13 cellular contexts compared by ENCODE assay signal in the genomic region with DNA sequence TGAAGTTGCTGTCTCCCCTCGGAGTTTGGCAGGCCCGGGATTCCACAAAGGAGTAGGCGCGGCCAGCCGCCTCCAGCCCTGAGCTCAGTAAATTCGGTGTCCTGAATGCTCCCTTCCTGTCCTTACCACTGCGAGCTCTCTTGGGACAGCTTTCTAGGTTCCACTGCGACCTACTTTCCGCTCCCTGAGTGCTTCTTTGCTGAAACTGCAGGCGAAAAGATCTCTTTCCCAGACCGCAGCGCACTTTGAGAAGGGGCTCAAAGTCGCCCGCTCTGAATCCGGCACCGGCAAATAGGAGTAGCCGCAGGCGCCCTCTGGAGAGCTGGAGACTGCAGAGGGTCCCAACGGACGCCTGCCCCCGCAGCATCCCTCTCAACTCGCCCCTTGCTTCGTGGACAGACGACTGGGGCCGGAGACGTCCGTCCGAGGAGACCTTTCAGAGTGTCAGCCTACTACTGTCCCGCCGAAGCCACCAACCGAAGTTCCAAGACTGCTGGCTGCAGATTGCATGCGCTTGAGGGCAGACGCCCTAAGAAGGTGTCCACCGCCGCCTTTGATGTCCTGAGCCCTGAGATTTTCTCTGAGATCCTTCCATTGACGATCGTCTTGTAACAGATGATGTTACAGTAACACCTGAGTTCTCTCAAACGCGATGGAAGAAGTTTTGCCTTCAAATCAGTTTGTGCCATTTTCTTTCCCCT.
DNase-seq lines count a peak whose midpoint lies in the region; ATAC-seq and TF ChIP-seq lines count a peak whose summit lies in the region.
"Had no signal": no experiment of that assay in that cellular context is flagged by ENCODE, and none has a peak within 500 bp of the region (broad histone marks: within the 10 kb centered on the region; RNA-seq: fewer than 3 reads in every experiment).

No MANE protein-coding gene starts in this region.

- peaks cover 38% of the 10 kb centered on the region for H3K27me3 Mint-ChIP-seq in type B pancreatic cell
- no peaks in the 10 kb centered on the region for H3K27me3 Mint-ChIP-seq in osteocyte (ENCODE audit: unreplicated experiment)
- H3K27me3 Mint-ChIP-seq: activated naive CD8-positive, alpha-beta T cell treated with anti-CD3 and anti-CD28 coated beads for 36 hours had no signal

- H2AK5ac ChIP-seq in mesenchymal stem cell (ENCODE audit: low read length, severe bottlenecking) = peak overlapping the region; percentile 79

- ATAC-seq in heart left ventricle (peak in 3 of 4 donors; percentile 53 to 81 (median 60)), HG03457 (IDR thresholded peaks at IDR 0.05; ENCODE audit: unreplicated experiment) (no peak)
- ATAC-seq: activated CD8-positive, alpha-beta T cell treated with anti-CD3 and anti-CD28 coated beads, Interleukin-2, amount 10 ng/mL, durations not matched to agents 7 days and 5 days had no signal

- peak overlapping the region in 1 of 2 experiments; percentile 72 for H2BK12ac ChIP-seq in mesenchymal stem cell (ENCODE audit: low read length in 2 of 2)

- H3K4me3 ChIP-seq in heart left ventricle = peak overlapping the region in 9 of 12 donors; percentile 11 to 45 (median 36)
- peak overlapping the region in 1 of 2 donors; percentile 33 for H3K4me3 ChIP-seq in right atrium auricular region
- H3K4me3 ChIP-seq in mesenchymal stem cell (ENCODE audit: insufficient read depth in 1 of 2, low read depth in 1 of 2, low read length in 2 of 2) = peak overlapping the region in 1 of 2 experiments; percentile 70
- H3K4me3 ChIP-seq: lung had no signal

- DNase-seq in heart left ventricle (peak in 3 of 5 donors; percentile 20 to 35 (median 23)), right atrium auricular region (ENCODE audit: low spot score) (no peak), erythroblast (lab: John Stamatoyannopoulos, UW) (peak; percentile 27 to 28), mesenchymal stem cell (peak; percentile 18), type B pancreatic cell (ENCODE audit: extremely low spot score, unreplicated experiment) (no peak), osteocyte (ENCODE audit: extremely low spot score, unreplicated experiment) (no peak)
- DNase-seq in stimulated activated CD4-positive, alpha-beta T cell treated with anti-CD3 and anti-CD28 coated beads, Interleukin-12 subunit alpha, Interleukin-12 subunit beta, amount 100 ng/mL, for 4 hours = no peak
- DNase-seq: activated CD8-positive, alpha-beta T cell treated with anti-CD3 and anti-CD28 coated beads, Interleukin-2, amount 10 ng/mL, durations not matched to agents 7 days and 5 days; activated naive CD8-positive, alpha-beta T cell treated with anti-CD3 and anti-CD28 coated beads for 36 hours; NCI-H187; sigmoid colon had no signal

- no peaks in the 10 kb centered on the region for H3K9me3 ChIP-seq in heart left ventricle
- H3K9me3 ChIP-seq in right atrium auricular region = no peaks in the 10 kb centered on the region
- H3K9me3 ChIP-seq in mesenchymal stem cell (ENCODE audit: control insufficient read depth, low read length) = no peaks in the 10 kb centered on the region
- H3K9me3 ChIP-seq: sigmoid colon had no signal

- H3K9me3 Mint-ChIP-seq in type B pancreatic cell (no peaks in the 10 kb centered on the region), osteocyte (ENCODE audit: unreplicated experiment) (no peaks in the 10 kb centered on the region)
- H3K9me3 Mint-ChIP-seq: activated naive CD8-positive, alpha-beta T cell treated with anti-CD3 and anti-CD28 coated beads for 36 hours had no signal

- TF ChIP-seq POLR2A in heart left ventricle (IDR thresholded peaks at IDR 0.05) (no peak), erythroblast (IDR thresholded peaks at IDR 0.05; ENCODE audit: low read length) (no peak)

- H3K27me3 ChIP-seq in heart left ventricle = peaks cover 6 to 96% (median 48%) of the 10 kb centered on the region in 9 donors
- peaks cover 3 to 16% of the 10 kb centered on the region in 2 donors for H3K27me3 ChIP-seq in right atrium auricular region
- H3K27me3 ChIP-seq in mesenchymal stem cell (ENCODE audit: control insufficient read depth in 1 of 2, insufficient read depth in 1 of 2, low read length in 2 of 2) = no peaks in the 10 kb centered on the region

- H2BK120ac ChIP-seq in mesenchymal stem cell (ENCODE audit: low read depth, low read length) = no peak overlapping the region

- H2AFZ ChIP-seq in mesenchymal stem cell (ENCODE audit: low read depth, low read length) = peak overlapping the region; percentile 20

- intact Hi-C loops in heart left ventricle (cut with DNase I) = no loop called here

- TF ChIP-seq CTCF in heart left ventricle (IDR thresholded peaks at IDR 0.05) = no peak
- no peak for TF ChIP-seq CTCF in right atrium auricular region (IDR thresholded peaks at IDR 0.05)
- no peak for TF ChIP-seq CTCF in type B pancreatic cell (conservative IDR thresholded peaks at IDR 0.05)
- no peak for TF ChIP-seq CTCF in osteocyte (IDR thresholded peaks at IDR 0.05)

- H3K27ac Mint-ChIP-seq in type B pancreatic cell (no peak overlapping the region), osteocyte (ENCODE audit: unreplicated experiment) (no peak overlapping the region)
- H3K27ac Mint-ChIP-seq: activated CD8-positive, alpha-beta T cell treated with anti-CD3 and anti-CD28 coated beads, Interleukin-2, amount 10 ng/mL, durations not matched to agents 7 days and 5 days; activated naive CD8-positive, alpha-beta T cell treated with anti-CD3 and anti-CD28 coated beads for 36 hours had no signal

- H3K4me1 ChIP-seq in heart left ventricle (peaks cover 0 to 17% (median 7%) of the 10 kb centered on the region in 12 donors), right atrium auricular region (peaks cover 0 to 13% of the 10 kb centered on the region in 2 donors), mesenchymal stem cell (ENCODE audit: control insufficient read depth, insufficient read depth, low read depth, low read length) (peaks cover 11% of the 10 kb centered on the region)

- no peaks in the 10 kb centered on the region for H3K4me1 Mint-ChIP-seq in type B pancreatic cell (ENCODE audit: unreplicated experiment)
- peaks cover 19% of the 10 kb centered on the region for H3K4me1 Mint-ChIP-seq in osteocyte (ENCODE audit: unreplicated experiment)

- H3K36me3 ChIP-seq in heart left ventricle (no peaks in the 10 kb centered on the region), right atrium auricular region (no peaks in the 10 kb centered on the region), mesenchymal stem cell (ENCODE audit: control insufficient read depth in 1 of 2, insufficient read depth in 2 of 2, low read depth in 1 of 2, low read length in 2 of 2) (no peaks in the 10 kb centered on the region)
- H3K36me3 ChIP-seq: sigmoid colon had no signal

- peak overlapping the region; percentile 44 for H3K4me3 Mint-ChIP-seq in type B pancreatic cell
- H3K4me3 Mint-ChIP-seq in osteocyte (ENCODE audit: unreplicated experiment) = no peak overlapping the region
- H3K4me3 Mint-ChIP-seq: activated CD8-positive, alpha-beta T cell treated with anti-CD3 and anti-CD28 coated beads, Interleukin-2, amount 10 ng/mL, durations not matched to agents 7 days and 5 days; activated naive CD8-positive, alpha-beta T cell treated with anti-CD3 and anti-CD28 coated beads for 36 hours had no signal

- 12 to 20% (median 15%) methylated on average over 35 to 39 of the region's 39 CpGs for WGBS in heart left ventricle, 4 donors
- WGBS in mesenchymal stem cell = 49% methylated on average over 39 of the region's 39 CpGs

- peak overlapping the region; percentile 76 for H4K8ac ChIP-seq in mesenchymal stem cell (ENCODE audit: low read length)

- H3K4ac ChIP-seq in mesenchymal stem cell (ENCODE audit: low read depth in 1 of 2, low read length in 2 of 2) = peak overlapping the region; percentile 40 to 41

- H3K23ac ChIP-seq in mesenchymal stem cell (ENCODE audit: low read length in 2 of 2) = no peak overlapping the region

- no peak overlapping the region for H3K4me2 ChIP-seq in mesenchymal stem cell (ENCODE audit: low read length, poor library complexity, severe bottlenecking)

- H4K91ac ChIP-seq in mesenchymal stem cell (ENCODE audit: low read length) = peak overlapping the region; percentile 70

- H2BK5ac ChIP-seq in mesenchymal stem cell (ENCODE audit: low read depth, low read length, poor library complexity, severe bottlenecking) = no peak overlapping the region

- peak overlapping the region; percentile 33 for H2BK15ac ChIP-seq in mesenchymal stem cell (ENCODE audit: low read depth, poor library complexity, severe bottlenecking)

- H3K18ac ChIP-seq in mesenchymal stem cell (ENCODE audit: low read depth in 1 of 2, low read length in 2 of 2) = peak overlapping the region in 1 of 2 experiments; percentile 66

- H3K14ac ChIP-seq in mesenchymal stem cell (ENCODE audit: low read length in 2 of 2) = peak overlapping the region in 1 of 2 experiments; percentile 83

- H3K36me3 Mint-ChIP-seq in type B pancreatic cell = no peaks in the 10 kb centered on the region
- peaks cover 1% of the 10 kb centered on the region for H3K36me3 Mint-ChIP-seq in osteocyte (ENCODE audit: unreplicated experiment)
- H3K36me3 Mint-ChIP-seq: activated naive CD8-positive, alpha-beta T cell treated with anti-CD3 and anti-CD28 coated beads for 36 hours had no signal

- H3K27ac ChIP-seq in heart left ventricle (peak overlapping the region in 2 of 12 donors; percentile 7 to 51), right atrium auricular region (no peak overlapping the region), mesenchymal stem cell (ENCODE audit: low read length, poor library complexity, severe bottlenecking) (no peak overlapping the region)
- H3K27ac ChIP-seq: sigmoid colon had no signal

- H3K9ac ChIP-seq in mesenchymal stem cell (ENCODE audit: low read length) = peak overlapping the region; percentile 71

- H3K79me1 ChIP-seq in mesenchymal stem cell (replicated peaks; ENCODE audit: low read length, poor library complexity, severe bottlenecking) = no peaks in the 10 kb centered on the region

Comparison
In these comparisons a context has a peak if more than half of its experiments do, and no peak if none do; other contexts are left out.
1. DNase-seq: peak in heart left ventricle (3 of 5), erythroblast (2 of 2) and mesenchymal stem cell (single experiment); none in right atrium auricular region (single experiment), type B pancreatic cell (single experiment), stimulated activated CD4-positive, alpha-beta T cell treated with anti-CD3 and anti-CD28 coated beads, Interleukin-12 subunit alpha, Interleukin-12 subunit beta, amount 100 ng/mL, for 4 hours (single experiment) and osteocyte (single experiment).